ENCODE assay signal across 8 cellular contexts in genomic region chr3:139677341-139678155, GRCh38. TPM values are rescaled to one million over a fixed set of nuclear protein-coding genes. Genes with fewer than 3 reads are reported as not detected.
A peak's percentile ranks its signal among the peaks of the same experiment; 100 is the strongest.
DNase-seq lines count a peak whose midpoint lies in the region; ATAC-seq, FAIRE-seq and TF ChIP-seq lines count a peak whose summit lies in the region.

Gene NMNAT3, minus strand, starts transcription at chr3:139677972. Its CDS starts 50,248 bp downstream, at chr3:139627724.

- peak; percentile 99 for ATAC-seq in GM18498 (IDR thresholded peaks at IDR 0.05; ENCODE audit: unreplicated experiment)
- ATAC-seq in HG02884 (IDR thresholded peaks at IDR 0.05; ENCODE audit: unreplicated experiment): peak; percentile 98
- ATAC-seq in activated CD4-positive, alpha-beta T cell treated with anti-CD3 and anti-CD28 coated beads for 36 hours: peak; percentile 100
- ATAC-seq in left colon: peak; percentile 99

- no peaks in the 10 kb centered on the region for H3K36me3 Mint-ChIP-seq in activated CD4-positive, alpha-beta T cell treated with anti-CD3 and anti-CD28 coated beads for 36 hours (ENCODE audit: low read depth)

- intact Hi-C loops in activated CD4-positive, alpha-beta T cell treated with anti-CD3 and anti-CD28 coated beads for 36 hours (cut with DNase I, micrococcal nuclease): loop anchor here in 1 of 2 experiments (1.0 to 2.0 kb wide), 3 partner anchors 288 to 1264 kb away; partner anchors contain the start of genes COPB2 and SLC25A36
- intact Hi-C loops in left colon (cut with DNase I, micrococcal nuclease): no loop called here

- H3K4me3 ChIP-seq in choroid plexus epithelial cell (ENCODE audit: low read depth, low read length): peak within 1 kb of the TSS; percentile 59

- H3K4me1 Mint-ChIP-seq in activated CD4-positive, alpha-beta T cell treated with anti-CD3 and anti-CD28 coated beads for 36 hours: peaks cover 11% of the 10 kb centered on the region

- H3K27ac Mint-ChIP-seq in activated CD4-positive, alpha-beta T cell treated with anti-CD3 and anti-CD28 coated beads for 36 hours: peak within 1 kb of the TSS; percentile 70

- no peak for TF ChIP-seq CTCF in choroid plexus epithelial cell (conservative IDR thresholded peaks at IDR 0.05; ENCODE audit: low read depth, low read length)

- peak within 1 kb of the TSS; percentile 76 for H3K4me3 Mint-ChIP-seq in activated CD4-positive, alpha-beta T cell treated with anti-CD3 and anti-CD28 coated beads for 36 hours

- H3K27me3 Mint-ChIP-seq in activated CD4-positive, alpha-beta T cell treated with anti-CD3 and anti-CD28 coated beads for 36 hours: no peaks in the 10 kb centered on the region

- peak; percentile 87 for DNase-seq in NCI-H2029 (lab: John Stamatoyannopoulos, UW)
- DNase-seq in activated CD4-positive, alpha-beta T cell treated with anti-CD3 and anti-CD28 coated beads for 36 hours: peak; percentile 92
- peak; percentile 64 for DNase-seq in choroid plexus epithelial cell (ENCODE audit: low read depth)
- peak; percentile 90 to 95 for DNase-seq in left colon
- peak; percentile 57 to 78 for DNase-seq in stimulated activated CD4-positive, alpha-beta T cell treated with anti-CD3 and anti-CD28 coated beads, Interleukin-1b, Interleukin-23, amount 100 ng/mL, for 1 hour (ENCODE audit: low read depth in 2 of 2)
- no peak for DNase-seq in RCC 7860 (ENCODE audit: low spot score)

- H3K9me3 Mint-ChIP-seq in activated CD4-positive, alpha-beta T cell treated with anti-CD3 and anti-CD28 coated beads for 36 hours (ENCODE audit: low read depth): no peaks in the 10 kb centered on the region

- POLR2A ChIA-PET in activated CD4-positive, alpha-beta T cell treated with anti-CD3 and anti-CD28 coated beads for 36 hours (lab: Charles Lee): no interaction called here

- CTCF ChIA-PET in activated CD4-positive, alpha-beta T cell treated with anti-CD3 and anti-CD28 coated beads for 36 hours (lab: Charles Lee): interaction anchor here (0.5 to 0.7 kb wide), 3 partner anchors 8 to 311 kb away, joined by 3 read pairs; no protein-coding TSS in a partner anchor

- no peak for FAIRE-seq in RCC 7860 (lab: Jason Lieb, UNC)

RNA-seq across cellular contexts. Expression of gene NMNAT3, which starts in this region (rescaled TPM):
- 1 to 10 TPM; 5.9 to 6.1 TPM for total RNA-seq in activated CD4-positive, alpha-beta T cell treated with anti-CD3 and anti-CD28 coated beads for 36 hours
- total RNA-seq in left colon: 1 to 10 TPM; 6.2 to 8.7 TPM
